Comparison of ENCODE assay signal across 8 cellular contexts in the genomic region with DNA sequence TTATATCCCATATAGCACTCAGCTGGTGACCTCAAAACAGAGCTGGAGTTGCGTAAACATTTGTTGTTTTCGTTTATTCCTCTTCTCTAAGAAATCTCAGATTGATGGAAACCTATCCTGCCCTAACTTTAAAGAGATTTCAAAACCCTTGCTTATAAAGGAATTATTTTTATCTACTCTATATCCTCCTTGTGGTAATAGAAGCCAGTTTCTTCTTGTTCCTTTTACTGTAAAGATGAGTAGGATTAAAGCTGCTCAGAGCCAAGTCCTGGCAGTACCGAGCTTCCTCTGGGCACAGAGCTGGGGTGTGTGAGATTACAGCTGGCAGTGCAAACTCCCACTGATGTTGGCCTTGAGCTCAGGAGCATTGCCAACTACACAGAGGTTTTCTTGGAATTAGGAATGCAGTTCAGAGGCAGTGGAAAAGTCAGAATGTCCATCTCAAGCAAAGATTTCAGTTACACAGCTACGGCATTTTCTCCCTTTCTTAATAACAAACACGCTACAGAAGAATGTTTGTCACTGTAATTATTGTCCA. TPM values are rescaled to one million over a fixed set of nuclear protein-coding genes. Genes with fewer than 3 reads are reported as not detected.
DNase-seq lines count a peak whose midpoint lies in the region; ATAC-seq and TF ChIP-seq lines count a peak whose summit lies in the region.

No MANE protein-coding gene starts in this region.

- TF ChIP-seq CTCF in mammary epithelial cell (conservative IDR thresholded peaks at IDR 0.05 in 1 of 2, IDR thresholded peaks at IDR 0.05 in 1 of 2; ENCODE audit: extremely low read depth in 1 of 2, insufficient read depth in 1 of 2, low read depth in 1 of 2, low read length in 2 of 2) (no peak), mesothelial cell of epicardium (IDR thresholded peaks at IDR 0.05; ENCODE audit: unreplicated experiment) (no peak), left lung (IDR thresholded peaks at IDR 0.05) (no peak)

- no peaks in the 10 kb centered on the region for H3K27me3 ChIP-seq in mammary epithelial cell (ENCODE audit: insufficient read depth, low read length)
- no peaks in the 10 kb centered on the region for H3K27me3 ChIP-seq in left lung

- H3K9me3 ChIP-seq in mammary epithelial cell (replicated peaks; ENCODE audit: insufficient read depth, low read length) (no peaks in the 10 kb centered on the region), left lung (no peaks in the 10 kb centered on the region)

- no TSS peak for BruUV-seq in mammary epithelial cell (replicated peaks; lab: Mats Ljungman, UMichigan)

- no peaks in the 10 kb centered on the region for H4K20me1 ChIP-seq in mammary epithelial cell (ENCODE audit: insufficient read depth, low read length)

- no peaks in the 10 kb centered on the region for H3K27me3 Mint-ChIP-seq in mesothelial cell of epicardium (ENCODE audit: low read depth)

- no peak overlapping the region for H2AFZ ChIP-seq in mammary epithelial cell (ENCODE audit: low read depth, low read length)

- no peaks in the 10 kb centered on the region for H3K9me3 Mint-ChIP-seq in mesothelial cell of epicardium

- CTCF ChIA-PET in mammary epithelial cell (lab: Charles Lee; ENCODE audit: low non-redundant PET) = interaction anchor here (1.0 kb wide), 1 partner anchor 14 kb away, joined by 3 read pairs; no protein-coding TSS in a partner anchor

- peak; percentile 38 for DNase-seq in AG08395 (ENCODE audit: low spot score)
- no peak for DNase-seq in Jurkat, Clone E6-1 (ENCODE audit: low read depth, low spot score)
- DNase-seq in mammary epithelial cell = no peak
- DNase-seq in mesothelial cell of epicardium (ENCODE audit: low spot score in 2 of 2, unreplicated experiment in 2 of 2) = no peak
- DNase-seq in left lung = no peak
- no peak for DNase-seq in HPDE6-E6E7 (ENCODE audit: extremely low spot score)

- intact Hi-C loops in mammary epithelial cell (cut with micrococcal nuclease) = loop anchor here (5.0 kb wide), 3 partner anchors 56 to 154 kb away; a partner anchor contains a TSS
- intact Hi-C loops in left lung (cut with DNase I) = no loop called here

- in situ Hi-C loops in mammary epithelial cell (cut with MboI; ENCODE audit: low sequenced_read_pairs in 2 of 2) = no loop called here

- 0 out of 2 replicates have a peak overlapping the region, but pooled peaks have one; percentile 91 for H3K4me3 ChIP-seq in Jurkat, Clone E6-1 (ENCODE audit: low read length)
- peak overlapping the region; percentile 68 to 100 (median 100) for H3K4me3 ChIP-seq in mammary epithelial cell (replicated peaks in 1 of 3; ENCODE audit: insufficient read depth in 1 of 3, low read depth in 2 of 3, low read length in 3 of 3)
- H3K4me3 ChIP-seq in left lung = peak overlapping the region in 1 of 2 donors; percentile 72

- peak overlapping the region; percentile 88 for H3K4me2 ChIP-seq in mammary epithelial cell (ENCODE audit: insufficient read depth, low read depth, low read length)

- 18% methylated on average over 5 of the region's 5 CpGs for WGBS in mammary epithelial cell (ENCODE audit: low coverage, missing lambda C conversion rate)

- peaks cover 33% of the 10 kb centered on the region for H3K4me1 Mint-ChIP-seq in mesothelial cell of epicardium

- H3K36me3 Mint-ChIP-seq in mesothelial cell of epicardium = peaks cover 13% of the 10 kb centered on the region

- dilution Hi-C loops in mammary epithelial cell (cut with HindIII; ENCODE audit: low sequenced_read_pairs) = no loop called here

- H3K36me3 ChIP-seq in mammary epithelial cell (ENCODE audit: insufficient read depth, low read length) (peaks cover 8% of the 10 kb centered on the region), left lung (peaks cover 0 to 42% of the 10 kb centered on the region in 2 donors)

- peaks cover 33% of the 10 kb centered on the region for H3K79me2 ChIP-seq in mammary epithelial cell (ENCODE audit: insufficient read depth, low read length)

- H3K27ac Mint-ChIP-seq in mesothelial cell of epicardium = peak overlapping the region; percentile 8

- H3K4me3 Mint-ChIP-seq in mesothelial cell of epicardium = peak overlapping the region; percentile 95

- no peak for ATAC-seq in left lung
- ATAC-seq in GM18858 (IDR thresholded peaks at IDR 0.05; ENCODE audit: unreplicated experiment) = no peak
- ATAC-seq in GM18520 (IDR thresholded peaks at IDR 0.05; ENCODE audit: unreplicated experiment) = no peak

- H3K27ac ChIP-seq in mammary epithelial cell (ENCODE audit: insufficient read depth, low read depth, low read length) (no peak overlapping the region), left lung (peak overlapping the region in 1 of 2 donors; percentile 92)

- H3K4me1 ChIP-seq in mammary epithelial cell (ENCODE audit: insufficient read depth, low read length) (peaks cover 9% of the 10 kb centered on the region), left lung (peaks cover 12 to 29% of the 10 kb centered on the region in 2 donors)

- peak overlapping the region; percentile 35 for H3K9ac ChIP-seq in mammary epithelial cell (ENCODE audit: insufficient read depth, low read length)

RNA-seq across cellular contexts. Expression of a gene that starts 1.4 kb away (rescaled TPM):
- polyA plus RNA-seq in Jurkat, Clone E6-1 (2012; ENCODE audit: insufficient read depth, insufficient read length) = 17.6 TPM
- total RNA-seq in mammary epithelial cell (10 to 100 TPM; 13.7 to 20.5 TPM), mesothelial cell of epicardium (24.1 to 26.4 TPM (median 26.1 TPM) in 3 replicates), left lung (10 to 100 TPM; 20.6 to 20.8 TPM)
- 16.8 TPM for polyA plus RNA-seq in mammary epithelial cell
- polyA minus RNA-seq in mammary epithelial cell = 26.4 TPM

RNA-seq across cellular contexts. Expression of a gene that starts 1.7 kb away (rescaled TPM):
- 332 TPM for polyA plus RNA-seq in Jurkat, Clone E6-1 (2012; ENCODE audit: insufficient read depth, insufficient read length)
- total RNA-seq in mammary epithelial cell (100 to 1,000 TPM; 142 to 269 TPM), mesothelial cell of epicardium (153 to 161 TPM (median 153 TPM) in 3 replicates), left lung (100 to 1,000 TPM; 203 to 215 TPM)
- polyA plus RNA-seq in mammary epithelial cell = 382 TPM
- polyA minus RNA-seq in mammary epithelial cell = 123 TPM

RNA-seq across cellular contexts. Expression of a gene that starts 36.0 kb away (rescaled TPM):
- 92.3 TPM for polyA plus RNA-seq in Jurkat, Clone E6-1 (2012; ENCODE audit: insufficient read depth, insufficient read length)
- total RNA-seq in mammary epithelial cell = 10 to 100 TPM; 22.2 to 43.2 TPM
- polyA plus RNA-seq in mammary epithelial cell = 53.1 TPM
- 15.8 TPM for polyA minus RNA-seq in mammary epithelial cell
- total RNA-seq in mesothelial cell of epicardium = 18.3 to 22.6 TPM (median 20.7 TPM) in 3 replicates
- total RNA-seq in left lung = 10 to 100 TPM; 25.7 to 32.8 TPM

RNA-seq across cellular contexts. Expression of a gene that starts 39.3 kb away (rescaled TPM):
- polyA plus RNA-seq in Jurkat, Clone E6-1 (2012; ENCODE audit: insufficient read depth, insufficient read length) = not detected
- total RNA-seq in mammary epithelial cell (1 to 10 TPM; 3.5 to 7.1 TPM), mesothelial cell of epicardium (46.4 to 49.5 TPM (median 46.9 TPM) in 3 replicates), left lung (10 to 100 TPM; 36.8 to 45.1 TPM)
- 1.6 TPM for polyA plus RNA-seq in mammary epithelial cell
- polyA minus RNA-seq in mammary epithelial cell = 1.1 TPM
